Comparison of ENCODE assay signal across 8 cellular contexts in the genomic region with DNA sequence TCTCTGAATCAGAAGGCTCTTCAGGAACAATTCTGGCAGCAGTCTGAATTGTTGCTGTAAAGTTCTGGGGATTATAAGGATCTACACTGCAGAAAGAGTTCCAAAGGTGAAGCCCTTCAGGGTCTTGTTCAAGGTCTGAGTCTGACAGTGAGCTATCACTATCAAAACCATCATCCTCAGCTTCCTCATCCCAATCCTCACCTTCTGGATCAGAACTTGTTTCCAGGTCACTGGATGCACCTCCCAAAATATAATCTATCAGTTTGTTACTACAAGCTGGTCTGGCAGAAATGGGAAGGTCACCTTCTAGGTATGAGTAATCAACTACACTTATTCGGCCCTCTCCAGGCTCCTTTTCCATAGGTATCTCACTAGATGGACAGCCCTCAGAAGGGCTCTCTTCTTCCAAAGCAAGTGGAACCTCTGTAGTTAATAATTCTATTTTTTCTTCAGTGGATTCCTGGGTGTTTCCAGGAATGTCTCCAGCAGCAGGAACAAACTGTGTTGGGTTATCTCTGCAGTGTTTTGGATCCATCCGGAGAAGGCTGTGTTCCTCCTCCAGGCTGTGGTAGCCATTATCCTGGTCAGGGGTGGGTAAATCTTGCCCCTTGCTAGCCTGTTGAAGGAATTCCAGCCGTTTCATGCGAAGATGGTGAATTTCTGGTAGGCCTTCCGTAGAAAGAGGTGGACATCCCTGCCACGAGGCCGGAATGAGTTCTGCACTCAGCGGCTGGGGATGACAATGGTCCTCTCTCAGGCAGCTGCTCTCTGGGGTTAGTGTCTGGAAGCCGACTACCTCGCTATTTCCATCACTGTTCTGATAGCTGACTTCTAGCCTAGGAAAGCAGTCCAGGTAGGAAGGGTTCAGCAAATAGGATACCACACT. TPM values are rescaled to one million over a fixed set of nuclear protein-coding genes. Genes with fewer than 3 reads are reported as not detected.
DNase-seq lines count a peak whose midpoint lies in the region; ATAC-seq, FAIRE-seq and TF ChIP-seq lines count a peak whose summit lies in the region.

No MANE protein-coding gene starts in this region.

- H3K4me1 Mint-ChIP-seq in type B pancreatic cell (ENCODE audit: unreplicated experiment) = peaks cover 19% of the 10 kb centered on the region

- peak; percentile 65 for DNase-seq in activated effector memory CD4-positive, alpha-beta T cell treated with anti-CD3 and anti-CD28 coated beads, Interleukin-2, amount 50 U/mL, for 16 hours
- DNase-seq in activated effector memory CD4-positive, alpha-beta T cell treated with Interleukin-2 at 50 U/mL for 16 hours = no peak
- DNase-seq in HepG2 (ENCODE audit: low spot score) = no peak
- no peak for DNase-seq in type B pancreatic cell (ENCODE audit: extremely low spot score, unreplicated experiment)
- DNase-seq in NCI-H1105 treated with DMSO at 0.1 percent for 48 hours (lab: John Stamatoyannopoulos, UW) = no peak
- DNase-seq in NOMO-1 treated with DMSO at 0.1 percent for 48 hours (lab: John Stamatoyannopoulos, UW; ENCODE audit: unreplicated experiment) = no peak
- no peak for DNase-seq in NCI-H2196 treated with DMSO at 0.1 percent for 48 hours (lab: John Stamatoyannopoulos, UW; ENCODE audit: unreplicated experiment)

- WGBS in HepG2 (ENCODE audit: low lambda C conversion rate) = 0% methylated on average over 4 of the region's 10 CpGs

- ATAC-seq in HepG2 = peak; percentile 38

- H3K27ac ChIP-seq in angular gyrus (ENCODE audit: low read depth, low read length) (peak overlapping the region; percentile 96), HepG2 (ENCODE audit: extremely low read length, insufficient read depth, low read length) (peak overlapping the region; percentile 93)

- no peak; a peak in 1 of 4 replicates for TF ChIP-seq POLR2A in HepG2 (IDR thresholded peaks at IDR 0.05; ENCODE audit: insufficient read depth in 1 of 2, low read depth in 2 of 2, low read length in 2 of 2)

- peak overlapping the region; percentile 81 for H3K4me2 ChIP-seq in HepG2 (ENCODE audit: low read depth, low read length)

- H3K4me3 ChIP-seq in HepG2 (replicated peaks in 1 of 3; ENCODE audit: insufficient read depth in 1 of 3, low read depth in 2 of 3, low read length in 3 of 3) = peak overlapping the region; percentile 95 to 99 (median 98)

- POLR2A ChIA-PET in HepG2 (lab: Yijun Ruan, JAX) = interaction anchor here (0.7 to 2.1 kb wide), 5 partner anchors 11 to 196 kb away, joined by 3 to 19 read pairs (median 3); partner anchors contain the start of gene GOLT1A

- TF ChIP-seq RAD21 in HepG2 (CRISPR knock-in tag; IDR thresholded peaks at IDR 0.05) = no peak

- CTCF ChIA-PET in HepG2 (lab: Yijun Ruan, JAX; ENCODE audit: low intra/inter-chr PET ratio, low total read pairs) = no interaction called here

- no peaks in the 10 kb centered on the region for H3K27me3 Mint-ChIP-seq in type B pancreatic cell

- peaks cover 57% of the 10 kb centered on the region for H4K20me1 ChIP-seq in HepG2 (ENCODE audit: insufficient read depth, low read length)

- no peak for TF ChIP-seq EP300 in HepG2 (IDR thresholded peaks at IDR 0.05; ENCODE audit: low read depth in 2 of 2, low read length in 2 of 2)
- TF ChIP-seq EP300 in HepG2 (CRISPR knock-in tag; IDR thresholded peaks at IDR 0.05; ENCODE audit: borderline replicate concordance) = no peak

- in situ Hi-C loops in HepG2 (cut with HindIII; ENCODE audit: extremely low pct_ligation_motif_present, low pct_unique_long_range_greater_than_20kb) = no loop called here

- peak overlapping the region; percentile 96 for H3K27ac Mint-ChIP-seq in type B pancreatic cell

- peak overlapping the region; percentile 98 for H3K9ac ChIP-seq in HepG2 (ENCODE audit: insufficient read depth, low read depth, low read length)

- no peaks in the 10 kb centered on the region for H3K9me3 ChIP-seq in HepG2 (ENCODE audit: low read length)

- H3K4me3 Mint-ChIP-seq in type B pancreatic cell = peak overlapping the region; percentile 98

- TF ChIP-seq CTCF in HepG2 (CRISPR knock-in tag; IDR thresholded peaks at IDR 0.05) = no peak
- no peak for TF ChIP-seq CTCF in type B pancreatic cell (conservative IDR thresholded peaks at IDR 0.05)

- intact Hi-C loops in HepG2 (cut with micrococcal nuclease; ENCODE audit: unreplicated experiment) = loop anchor here (5.0 kb wide), 1 partner anchor 97 kb away; no protein-coding TSS in a partner anchor

- H3K27me3 ChIP-seq in HepG2 (ENCODE audit: control insufficient read depth in 1 of 2, insufficient read depth in 2 of 2, low read length in 2 of 2) = no peaks in the 10 kb centered on the region; a peak in 1 of 5 replicates

- BruUV-seq in HepG2 (replicated peaks; lab: Mats Ljungman, UMichigan) = no TSS peak

- no peak for FAIRE-seq in HepG2 (lab: Jason Lieb, UNC)

- peaks cover 22% of the 10 kb centered on the region for H3K4me1 ChIP-seq in HepG2 (ENCODE audit: insufficient read depth, low read length)

- peaks cover 16% of the 10 kb centered on the region for H3K36me3 Mint-ChIP-seq in type B pancreatic cell

- H3K36me3 ChIP-seq in HepG2 (replicated peaks in 1 of 2; ENCODE audit: control insufficient read depth in 1 of 2, insufficient read depth in 2 of 2, low read length in 2 of 2) = 0 out of 5 replicates have a peak, but pooled peaks cover 2 to 8% of the 10 kb centered on the region in 2 experiments

- H3K9me3 Mint-ChIP-seq in type B pancreatic cell = no peaks in the 10 kb centered on the region

- H2AFZ ChIP-seq in HepG2 (ENCODE audit: low read length) = no peak overlapping the region

- peaks cover 64% of the 10 kb centered on the region for H3K79me2 ChIP-seq in HepG2 (ENCODE audit: insufficient read depth, low read length)

TF ChIP-seq in HepG2, 621 proteins besides CTCF, POLR2A, EP300 and RAD21 (continues in another document):
- peak; percentile 1; the same call in 1 of the 2 replicates for TF ChIP-seq YEATS2 (CRISPR knock-in tag; IDR thresholded peaks at IDR 0.05; ENCODE audit: borderline replicate concordance)
- TF ChIP-seq SP2 (CRISPR knock-in tag; IDR thresholded peaks at IDR 0.05) = no peak
- no peak for TF ChIP-seq SRY (CRISPR knock-in tag; IDR thresholded peaks at IDR 0.05)
- TF ChIP-seq POLR2AphosphoS5 (IDR thresholded peaks at IDR 0.05; ENCODE audit: low read depth, low read length) = peak; percentile 8; the same call in 1 of the 2 replicates

RNA-seq across cellular contexts. Expression of gene PPP1R15B, which starts 1.5 kb away (rescaled TPM):
- total RNA-seq in HepG2 (2016; rRNA removed; fragmentation: Illumina TruSeq; extraction: Trizol) (20.1 and 23.8 TPM in 2 replicates), type B pancreatic cell (ENCODE audit: low replicate concordance) (43.3 and 48.9 TPM in 2 replicates)
- total RNA-seq in HepG2 (2016; cell fraction: cytosol; rRNA removed; fragmentation: Illumina TruSeq; extraction: Trizol; ENCODE audit: low read depth) = 2.1 and 2.7 TPM in 2 replicates
- 19.9 and 23.3 TPM in 2 replicates for total RNA-seq in HepG2 (2016; cell fraction: insoluble cytoplasmic fraction; rRNA removed; fragmentation: Illumina TruSeq; extraction: Trizol)
- total RNA-seq in HepG2 (2016; cell fraction: membrane; rRNA removed; fragmentation: Illumina TruSeq; extraction: Trizol) = 9.2 and 10.4 TPM in 2 replicates
- total RNA-seq in HepG2 (2016; cell fraction: nucleus; rRNA removed; fragmentation: Illumina TruSeq; extraction: Trizol) = 29.0 and 33.5 TPM in 2 replicates
- 12.7 and 13.4 TPM in 2 replicates for polyA plus RNA-seq in HepG2 (2011; rRNA removed)
- polyA plus RNA-seq in HepG2 (2011; cell fraction: cytosol; rRNA removed) = 9.5 and 11.8 TPM in 2 replicates
- polyA plus RNA-seq in HepG2 (2011; cell fraction: nucleus; rRNA removed) = 12.8 and 14.2 TPM in 2 replicates
- polyA plus RNA-seq in HepG2 (2012) = 13.8 and 16.0 TPM in 2 replicates
- 1.2 and 1.4 TPM in 2 replicates for polyA plus RNA-seq in HepG2 (2016; cell fraction: cytosol; fragmentation: Illumina TruSeq; extraction: Trizol; ENCODE audit: low read depth)
- polyA plus RNA-seq in HepG2 (2016; cell fraction: insoluble cytoplasmic fraction; fragmentation: Illumina TruSeq; extraction: Trizol; ENCODE audit: low read depth) = 15.8 and 16.0 TPM in 2 replicates
- polyA plus RNA-seq in HepG2 (2016; cell fraction: membrane; fragmentation: Illumina TruSeq; extraction: Trizol; ENCODE audit: low read depth) = 3.3 and 3.6 TPM in 2 replicates
- 30.8 and 34.1 TPM in 2 replicates for polyA plus RNA-seq in HepG2 (2016; cell fraction: nucleus; fragmentation: Illumina TruSeq; extraction: Trizol; ENCODE audit: insufficient read depth, low read depth)
- polyA minus RNA-seq in HepG2 (2011; rRNA and poly(A)+ RNA removed; ENCODE audit: low replicate concordance) = 29.5 and 115 TPM in 2 replicates
- polyA minus RNA-seq in HepG2 (2011; cell fraction: cytosol; rRNA and poly(A)+ RNA removed) = 25.9 and 34.1 TPM in 2 replicates
- polyA minus RNA-seq in HepG2 (2011; cell fraction: nucleus; rRNA and poly(A)+ RNA removed) = 43.4 and 52.2 TPM in 2 replicates

RNA-seq across cellular contexts. Expression of gene PLEKHA6, which starts 50.4 kb away (rescaled TPM):
- total RNA-seq in HepG2 (2016; rRNA removed; fragmentation: Illumina TruSeq; extraction: Trizol) (10.8 and 11.4 TPM in 2 replicates), type B pancreatic cell (ENCODE audit: low replicate concordance) (37.8 and 63.1 TPM in 2 replicates)
- total RNA-seq in HepG2 (2016; cell fraction: cytosol; rRNA removed; fragmentation: Illumina TruSeq; extraction: Trizol; ENCODE audit: low read depth) = 0.40 and 1.1 TPM in 2 replicates
- total RNA-seq in HepG2 (2016; cell fraction: insoluble cytoplasmic fraction; rRNA removed; fragmentation: Illumina TruSeq; extraction: Trizol) = 7.3 and 13.7 TPM in 2 replicates
- 3.9 and 4.0 TPM in 2 replicates for total RNA-seq in HepG2 (2016; cell fraction: membrane; rRNA removed; fragmentation: Illumina TruSeq; extraction: Trizol)
- total RNA-seq in HepG2 (2016; cell fraction: nucleus; rRNA removed; fragmentation: Illumina TruSeq; extraction: Trizol) = 16.8 and 17.2 TPM in 2 replicates
- 5.3 and 6.4 TPM in 2 replicates for polyA plus RNA-seq in HepG2 (2011; rRNA removed)
- polyA plus RNA-seq in HepG2 (2011; cell fraction: cytosol; rRNA removed) = 2.2 TPM in 2 replicates
- polyA plus RNA-seq in HepG2 (2011; cell fraction: nucleus; rRNA removed) = 18.8 and 20.9 TPM in 2 replicates
- 6.1 and 6.4 TPM in 2 replicates for polyA plus RNA-seq in HepG2 (2012)
- 0.33 and 0.35 TPM in 2 replicates for polyA plus RNA-seq in HepG2 (2016; cell fraction: cytosol; fragmentation: Illumina TruSeq; extraction: Trizol; ENCODE audit: low read depth)
- 5.7 and 9.8 TPM in 2 replicates for polyA plus RNA-seq in HepG2 (2016; cell fraction: insoluble cytoplasmic fraction; fragmentation: Illumina TruSeq; extraction: Trizol; ENCODE audit: low read depth)
- 1.2 and 1.6 TPM in 2 replicates for polyA plus RNA-seq in HepG2 (2016; cell fraction: membrane; fragmentation: Illumina TruSeq; extraction: Trizol; ENCODE audit: low read depth)
- 24.1 and 24.3 TPM in 2 replicates for polyA plus RNA-seq in HepG2 (2016; cell fraction: nucleus; fragmentation: Illumina TruSeq; extraction: Trizol; ENCODE audit: insufficient read depth, low read depth)
- 5.2 and 11.2 TPM in 2 replicates for polyA minus RNA-seq in HepG2 (2011; rRNA and poly(A)+ RNA removed; ENCODE audit: low replicate concordance)
- polyA minus RNA-seq in HepG2 (2011; cell fraction: cytosol; rRNA and poly(A)+ RNA removed) = 3.2 and 7.6 TPM in 2 replicates
- polyA minus RNA-seq in HepG2 (2011; cell fraction: nucleus; rRNA and poly(A)+ RNA removed) = 11.1 and 11.8 TPM in 2 replicates
